In genomic region chr1:201895913-201896807, GRCh38 we compare ENCODE assay signal across 1 cellular context.
A peak's percentile ranks its signal among the peaks of the same experiment; 100 is the strongest.
TF ChIP-seq lines count a peak whose summit lies in the region.

No MANE protein-coding gene starts in this region.

TF ChIP-seq in HepG2, 621 proteins besides CTCF, POLR2A, EP300 and RAD21 (continued from another document and continues in another):
- TF ChIP-seq HINFP (CRISPR knock-in tag; IDR thresholded peaks at IDR 0.05; ENCODE audit: low read depth) (no peak), CBX5 (CRISPR knock-in tag; IDR thresholded peaks at IDR 0.05; ENCODE audit: borderline replicate concordance) (no peak), JUNB (CRISPR knock-in tag; IDR thresholded peaks at IDR 0.05; ENCODE audit: borderline replicate concordance) (no peak), ZNF44 (CRISPR knock-in tag; IDR thresholded peaks at IDR 0.05) (no peak), ZMAT5 (CRISPR knock-in tag; IDR thresholded peaks at IDR 0.05; ENCODE audit: borderline replicate concordance, low read depth) (no peak), HNF1B (CRISPR knock-in tag; IDR thresholded peaks at IDR 0.05) (peak; percentile 78), IRF9 (CRISPR knock-in tag; IDR thresholded peaks at IDR 0.05; ENCODE audit: borderline replicate concordance) (0 out of 2 replicates have a peak, but pooled peaks have one; percentile 8), ZNF788 (CRISPR knock-in tag; IDR thresholded peaks at IDR 0.05; ENCODE audit: borderline replicate concordance) (peak; percentile 40; the same call in 1 of the 2 replicates), ZNF629 (CRISPR knock-in tag; conservative IDR thresholded peaks at IDR 0.05) (no peak), IKZF1 (IDR thresholded peaks at IDR 0.05) (no peak), ZNF567 (CRISPR knock-in tag; IDR thresholded peaks at IDR 0.05; ENCODE audit: borderline replicate concordance) (no peak), ZNF441 (CRISPR knock-in tag; IDR thresholded peaks at IDR 0.05; ENCODE audit: borderline replicate concordance) (peak; percentile 75; the same call in 1 of the 2 replicates), GATA4 (IDR thresholded peaks at IDR 0.05; ENCODE audit: borderline replicate concordance, low read depth) (no peak), MIER2 (CRISPR knock-in tag; IDR thresholded peaks at IDR 0.05) (no peak), ZNF644 (CRISPR knock-in tag; IDR thresholded peaks at IDR 0.05; ENCODE audit: low read depth) (no peak), ZNF547 (CRISPR knock-in tag; IDR thresholded peaks at IDR 0.05) (no peak), ZKSCAN5 (CRISPR knock-in tag; IDR thresholded peaks at IDR 0.05) (no peak), NFE2L2 (IDR thresholded peaks at IDR 0.05; ENCODE audit: low read length) (no peak), MTF2 (CRISPR knock-in tag; IDR thresholded peaks at IDR 0.05; ENCODE audit: borderline replicate concordance) (no peak), ZNF83 (CRISPR knock-in tag; IDR thresholded peaks at IDR 0.05; ENCODE audit: borderline replicate concordance) (no peak), ZBTB38 (CRISPR knock-in tag; IDR thresholded peaks at IDR 0.05) (no peak), FOXO4 (CRISPR knock-in tag; conservative IDR thresholded peaks at IDR 0.05) (no peak), HOXD1 (CRISPR knock-in tag; IDR thresholded peaks at IDR 0.05) (no peak), ZNF20 (CRISPR knock-in tag; IDR thresholded peaks at IDR 0.05) (no peak), DPF2 (CRISPR knock-in tag; IDR thresholded peaks at IDR 0.05; ENCODE audit: borderline replicate concordance, low read depth) (no peak), ZNF710 (CRISPR knock-in tag; IDR thresholded peaks at IDR 0.05; ENCODE audit: borderline replicate concordance) (no peak), ZNF292 (CRISPR knock-in tag; IDR thresholded peaks at IDR 0.05; ENCODE audit: borderline replicate concordance, low read depth) (no peak), HNRNPLL (IDR thresholded peaks at IDR 0.05; ENCODE audit: low read depth, low read length, poor library complexity, severe bottlenecking) (no peak), ZNF768 (CRISPR knock-in tag; IDR thresholded peaks at IDR 0.05) (peak; percentile 54), IRF2 (CRISPR knock-in tag; IDR thresholded peaks at IDR 0.05) (0 out of 2 replicates have a peak, but pooled peaks have one; percentile 47), ZNF124 (CRISPR knock-in tag; IDR thresholded peaks at IDR 0.05) (no peak), ZNF142 (CRISPR knock-in tag; IDR thresholded peaks at IDR 0.05) (no peak), ZFP82 (CRISPR knock-in tag; IDR thresholded peaks at IDR 0.05; ENCODE audit: borderline replicate concordance) (no peak), ETV6 (CRISPR knock-in tag; conservative IDR thresholded peaks at IDR 0.05) (no peak), SMYD3 (CRISPR knock-in tag; IDR thresholded peaks at IDR 0.05) (no peak), MTERF4 (CRISPR knock-in tag; IDR thresholded peaks at IDR 0.05) (no peak), PAWR (CRISPR knock-in tag; IDR thresholded peaks at IDR 0.05; ENCODE audit: borderline replicate concordance) (no peak), CAMTA2 (CRISPR knock-in tag; IDR thresholded peaks at IDR 0.05; ENCODE audit: borderline replicate concordance) (no peak), HMG20A (CRISPR knock-in tag; IDR thresholded peaks at IDR 0.05; ENCODE audit: borderline replicate concordance) (no peak), RARA (CRISPR knock-in tag; IDR thresholded peaks at IDR 0.05) (0 out of 2 replicates have a peak, but pooled peaks have one; percentile 12), MIXL1 (CRISPR knock-in tag; IDR thresholded peaks at IDR 0.05) (no peak), CEBPG (CRISPR knock-in tag; IDR thresholded peaks at IDR 0.05) (peak; percentile 84), FOXK2 (IDR thresholded peaks at IDR 0.05) (no peak), ZFP90 (CRISPR knock-in tag; IDR thresholded peaks at IDR 0.05; ENCODE audit: borderline replicate concordance) (peak; percentile 22; the same call in 1 of the 2 replicates), ZSCAN25 (CRISPR knock-in tag; IDR thresholded peaks at IDR 0.05) (peak; percentile 51), TEAD2 (CRISPR knock-in tag; IDR thresholded peaks at IDR 0.05) (no peak), ZNF367 (CRISPR knock-in tag; IDR thresholded peaks at IDR 0.05; ENCODE audit: borderline replicate concordance) (no peak), PHF5A (CRISPR knock-in tag; IDR thresholded peaks at IDR 0.05; ENCODE audit: low read depth, unreplicated experiment) (no peak), FOXA3 (CRISPR knock-in tag; IDR thresholded peaks at IDR 0.05) (peak; percentile 37; the same call in 1 of the 2 replicates)
